17 cellular contexts compared by ENCODE assay signal in the genomic region with DNA sequence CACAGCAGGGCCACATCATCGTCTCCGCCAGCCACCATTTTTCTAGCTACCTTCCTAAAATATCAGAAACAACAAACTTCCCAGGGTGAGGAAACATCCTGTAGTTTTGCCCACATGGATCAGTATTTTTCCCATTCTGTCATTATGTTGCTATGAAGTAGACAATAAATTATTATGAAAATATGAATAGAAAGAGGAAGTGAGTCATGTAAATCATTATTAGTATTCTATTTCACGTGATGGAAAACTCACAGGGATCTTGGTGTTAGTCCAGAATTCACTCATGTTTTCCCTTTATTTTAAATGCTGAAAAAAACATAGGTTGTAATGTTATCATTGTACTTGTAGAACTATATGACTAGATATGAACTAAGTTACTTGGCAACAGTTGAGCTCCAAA.
DNase-seq lines count a peak whose midpoint lies in the region; ATAC-seq and TF ChIP-seq lines count a peak whose summit lies in the region.
"Had no signal": no experiment of that assay in that cellular context is flagged by ENCODE, and none has a peak within 500 bp of the region (broad histone marks: within the 10 kb centered on the region; RNA-seq: fewer than 3 reads in every experiment).

No MANE protein-coding gene starts in this region.

- in situ Hi-C loops in G401 (cut with HindIII; ENCODE audit: low sequenced_read_pairs), result no loop called here

- H3K9me3 Mint-ChIP-seq in nephron (no peaks in the 10 kb centered on the region), GM23338 (no peaks in the 10 kb centered on the region)

- ATAC-seq in SK-N-SH treated with all-trans-retinoic acid at 6 μM for 48 hours (peak; percentile 59), GM23338 (no peak)
- ATAC-seq: GM12878, K562 had no signal

- H4K20me1 ChIP-seq in GM23338 (replicated peaks; ENCODE audit: insufficient read depth), result no peaks in the 10 kb centered on the region

- H3K36me3 Mint-ChIP-seq in nephron (ENCODE audit: low read depth), result peaks cover 9% of the 10 kb centered on the region
- H3K36me3 Mint-ChIP-seq in GM23338 (ENCODE audit: low read depth), result no peaks in the 10 kb centered on the region
- H3K36me3 Mint-ChIP-seq: CD4-positive, CD25-positive, alpha-beta regulatory T cell had no signal

- no peak overlapping the region for H2AFZ ChIP-seq in GM23338

- H3K27me3 ChIP-seq in GM23338 (ENCODE audit: insufficient read depth), result no peaks in the 10 kb centered on the region

- H3K27ac Mint-ChIP-seq in nephron (peak overlapping the region; percentile 21 to 37 (median 26)), GM23338 (no peak overlapping the region)
- H3K27ac Mint-ChIP-seq: CD4-positive, CD25-positive, alpha-beta regulatory T cell had no signal

- peaks cover 14% of the 10 kb centered on the region for H3K4me1 Mint-ChIP-seq in nephron
- peaks cover 13% of the 10 kb centered on the region for H3K4me1 Mint-ChIP-seq in GM23338
- H3K4me1 Mint-ChIP-seq: CD4-positive, CD25-positive, alpha-beta regulatory T cell had no signal

- DNase-seq in HCEC 1CT (peak; percentile 48), fibroblast of pulmonary artery (ENCODE audit: low read depth) (peak; percentile 55), NAMALWA (ENCODE audit: low spot score) (no peak), G401 (ENCODE audit: low spot score) (no peak), SW480 (ENCODE audit: low spot score) (no peak), GM23338 (ENCODE audit: low spot score) (no peak)
- DNase-seq: Calu3; CD4-positive, CD25-positive, alpha-beta regulatory T cell; DMS79 treated with DMSO at 0.1 percent for 48 hours; GDM1; NCI-H1048; NCI-H1436 treated with DMSO at 0.1 percent for 48 hours; SHP77 had no signal

- no peaks in the 10 kb centered on the region for H3F3A ChIP-seq in GM23338 (replicated peaks; ENCODE audit: low read depth)

- no peak overlapping the region for H3K27ac ChIP-seq in GM23338 (ENCODE audit: low read depth)

- TF ChIP-seq CTCF in fibroblast of pulmonary artery (IDR thresholded peaks at IDR 0.05; ENCODE audit: low read length, missing control alignments), result no peak
- TF ChIP-seq CTCF in nephron (IDR thresholded peaks at IDR 0.05; ENCODE audit: unreplicated experiment in 3 of 3), result no peak
- no peak for TF ChIP-seq CTCF in GM23338 (conservative IDR thresholded peaks at IDR 0.05; ENCODE audit: low read depth in 2 of 2)

- no peaks in the 10 kb centered on the region for H3K36me3 ChIP-seq in GM23338 (ENCODE audit: insufficient read depth)

- H3K27me3 Mint-ChIP-seq in nephron (ENCODE audit: low read depth) (no peaks in the 10 kb centered on the region), GM23338 (ENCODE audit: insufficient read depth, low read depth, poor library complexity) (no peaks in the 10 kb centered on the region)
- H3K27me3 Mint-ChIP-seq: CD4-positive, CD25-positive, alpha-beta regulatory T cell had no signal

- no peak overlapping the region for H3K4me2 ChIP-seq in GM23338

- H3K4me3 Mint-ChIP-seq in nephron (no peak overlapping the region), GM23338 (no peak overlapping the region)
- H3K4me3 Mint-ChIP-seq: CD4-positive, CD25-positive, alpha-beta regulatory T cell had no signal

- no peaks in the 10 kb centered on the region for H3K9me2 ChIP-seq in GM23338 (ENCODE audit: insufficient read depth)

- H3K4me3 ChIP-seq in fibroblast of pulmonary artery (replicated peaks; ENCODE audit: low read depth, low read length) (no peak overlapping the region), GM23338 (no peak overlapping the region)
- H3K4me3 ChIP-seq: GM12878, K562 had no signal

- no peaks in the 10 kb centered on the region; the same call in 1 of the 2 replicates for H3K4me1 ChIP-seq in GM23338 (ENCODE audit: insufficient read depth)

- no peaks in the 10 kb centered on the region for H3K79me2 ChIP-seq in GM23338 (replicated peaks; ENCODE audit: insufficient read depth)

TF ChIP-seq in SK-N-SH treated with all-trans-retinoic acid at 6 μM for 48 hours, 23 proteins besides CTCF, POLR2A, EP300 and RAD21:
- TF ChIP-seq ZNF565 (CRISPR knock-in tag; conservative IDR thresholded peaks at IDR 0.05; ENCODE audit: low read depth) (no peak), TCF4 (CRISPR knock-in tag; IDR thresholded peaks at IDR 0.05; ENCODE audit: borderline replicate concordance) (no peak), ZC3H10 (CRISPR knock-in tag; IDR thresholded peaks at IDR 0.05) (no peak), ESRRG (CRISPR knock-in tag; IDR thresholded peaks at IDR 0.05) (no peak), PPARA (CRISPR knock-in tag; IDR thresholded peaks at IDR 0.05; ENCODE audit: borderline replicate concordance) (no peak)
- TF ChIP-seq, protein P1, sequence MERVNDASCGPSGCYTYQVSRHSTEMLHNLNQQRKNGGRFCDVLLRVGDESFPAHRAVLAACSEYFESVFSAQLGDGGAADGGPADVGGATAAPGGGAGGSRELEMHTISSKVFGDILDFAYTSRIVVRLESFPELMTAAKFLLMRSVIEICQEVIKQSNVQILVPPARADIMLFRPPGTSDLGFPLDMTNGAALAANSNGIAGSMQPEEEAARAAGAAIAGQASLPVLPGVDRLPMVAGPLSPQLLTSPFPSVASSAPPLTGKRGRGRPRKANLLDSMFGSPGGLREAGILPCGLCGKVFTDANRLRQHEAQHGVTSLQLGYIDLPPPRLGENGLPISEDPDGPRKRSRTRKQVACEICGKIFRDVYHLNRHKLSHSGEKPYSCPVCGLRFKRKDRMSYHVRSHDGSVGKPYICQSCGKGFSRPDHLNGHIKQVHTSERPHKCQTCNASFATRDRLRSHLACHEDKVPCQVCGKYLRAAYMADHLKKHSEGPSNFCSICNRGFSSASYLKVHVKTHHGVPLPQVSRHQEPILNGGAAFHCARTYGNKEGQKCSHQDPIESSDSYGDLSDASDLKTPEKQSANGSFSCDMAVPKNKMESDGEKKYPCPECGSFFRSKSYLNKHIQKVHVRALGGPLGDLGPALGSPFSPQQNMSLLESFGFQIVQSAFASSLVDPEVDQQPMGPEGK (CRISPR knock-in tag; IDR thresholded peaks at IDR 0.05; ENCODE audit: borderline replicate concordance), result no peak
- TF ChIP-seq, protein P2, sequence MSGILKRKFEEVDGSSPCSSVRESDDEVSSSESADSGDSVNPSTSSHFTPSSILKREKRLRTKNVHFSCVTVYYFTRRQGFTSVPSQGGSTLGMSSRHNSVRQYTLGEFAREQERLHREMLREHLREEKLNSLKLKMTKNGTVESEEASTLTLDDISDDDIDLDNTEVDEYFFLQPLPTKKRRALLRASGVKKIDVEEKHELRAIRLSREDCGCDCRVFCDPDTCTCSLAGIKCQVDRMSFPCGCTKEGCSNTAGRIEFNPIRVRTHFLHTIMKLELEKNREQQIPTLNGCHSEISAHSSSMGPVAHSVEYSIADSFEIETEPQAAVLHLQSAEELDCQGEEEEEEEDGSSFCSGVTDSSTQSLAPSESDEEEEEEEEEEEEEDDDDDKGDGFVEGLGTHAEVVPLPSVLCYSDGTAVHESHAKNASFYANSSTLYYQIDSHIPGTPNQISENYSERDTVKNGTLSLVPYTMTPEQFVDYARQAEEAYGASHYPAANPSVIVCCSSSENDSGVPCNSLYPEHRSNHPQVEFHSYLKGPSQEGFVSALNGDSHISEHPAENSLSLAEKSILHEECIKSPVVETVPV (CRISPR knock-in tag; IDR thresholded peaks at IDR 0.05), result no peak

TF ChIP-seq in GM23338, 12 proteins besides CTCF, POLR2A, EP300 and RAD21 (continues in another document):
- TF ChIP-seq NANOG (IDR thresholded peaks at IDR 0.05; ENCODE audit: borderline replicate concordance) (no peak), CREB1 (CRISPR knock-in tag; IDR thresholded peaks at IDR 0.05; ENCODE audit: low read depth) (no peak), EZH2 (IDR thresholded peaks at IDR 0.05; ENCODE audit: low read depth, unreplicated experiment) (no peak), EZH2phosphoT487 (IDR thresholded peaks at IDR 0.05; ENCODE audit: unreplicated experiment) (no peak), POLR2AphosphoS5 (IDR thresholded peaks at IDR 0.05; ENCODE audit: low read depth) (no peak), ZNF114 (CRISPR knock-in tag; IDR thresholded peaks at IDR 0.05) (no peak), ZNF331 (CRISPR knock-in tag; IDR thresholded peaks at IDR 0.05; ENCODE audit: low read depth) (no peak), STAT1 (IDR thresholded peaks at IDR 0.05; ENCODE audit: unreplicated experiment) (no peak)
- TF ChIP-seq, protein P3, sequence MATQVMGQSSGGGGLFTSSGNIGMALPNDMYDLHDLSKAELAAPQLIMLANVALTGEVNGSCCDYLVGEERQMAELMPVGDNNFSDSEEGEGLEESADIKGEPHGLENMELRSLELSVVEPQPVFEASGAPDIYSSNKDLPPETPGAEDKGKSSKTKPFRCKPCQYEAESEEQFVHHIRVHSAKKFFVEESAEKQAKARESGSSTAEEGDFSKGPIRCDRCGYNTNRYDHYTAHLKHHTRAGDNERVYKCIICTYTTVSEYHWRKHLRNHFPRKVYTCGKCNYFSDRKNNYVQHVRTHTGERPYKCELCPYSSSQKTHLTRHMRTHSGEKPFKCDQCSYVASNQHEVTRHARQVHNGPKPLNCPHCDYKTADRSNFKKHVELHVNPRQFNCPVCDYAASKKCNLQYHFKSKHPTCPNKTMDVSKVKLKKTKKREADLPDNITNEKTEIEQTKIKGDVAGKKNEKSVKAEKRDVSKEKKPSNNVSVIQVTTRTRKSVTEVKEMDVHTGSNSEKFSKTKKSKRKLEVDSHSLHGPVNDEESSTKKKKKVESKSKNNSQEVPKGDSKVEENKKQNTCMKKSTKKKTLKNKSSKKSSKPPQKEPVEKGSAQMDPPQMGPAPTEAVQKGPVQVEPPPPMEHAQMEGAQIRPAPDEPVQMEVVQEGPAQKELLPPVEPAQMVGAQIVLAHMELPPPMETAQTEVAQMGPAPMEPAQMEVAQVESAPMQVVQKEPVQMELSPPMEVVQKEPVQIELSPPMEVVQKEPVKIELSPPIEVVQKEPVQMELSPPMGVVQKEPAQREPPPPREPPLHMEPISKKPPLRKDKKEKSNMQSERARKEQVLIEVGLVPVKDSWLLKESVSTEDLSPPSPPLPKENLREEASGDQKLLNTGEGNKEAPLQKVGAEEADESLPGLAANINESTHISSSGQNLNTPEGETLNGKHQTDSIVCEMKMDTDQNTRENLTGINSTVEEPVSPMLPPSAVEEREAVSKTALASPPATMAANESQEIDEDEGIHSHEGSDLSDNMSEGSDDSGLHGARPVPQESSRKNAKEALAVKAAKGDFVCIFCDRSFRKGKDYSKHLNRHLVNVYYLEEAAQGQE (IDR thresholded peaks at IDR 0.05; ENCODE audit: unreplicated experiment), result no peak

Comparison
In these comparisons a context has a peak if more than half of its experiments do, and no peak if none do; other contexts are left out.
1. DNase-seq: peak in HCEC 1CT (single experiment) and fibroblast of pulmonary artery (single experiment); none in NAMALWA (single experiment), G401 (single experiment), SW480 (single experiment) and GM23338 (single experiment).